Comparison of ENCODE assay signal across 8 cellular contexts in genomic region chr14:102930138-102930752, GRCh38. TPM values are rescaled to one million over a fixed set of nuclear protein-coding genes. Genes with fewer than 3 reads are reported as not detected.
DNase-seq lines count a peak whose midpoint lies in the region; ATAC-seq and TF ChIP-seq lines count a peak whose summit lies in the region.
"Had no signal": no experiment of that assay in that cellular context is flagged by ENCODE, and none has a peak within 500 bp of the region (broad histone marks: within the 10 kb centered on the region; RNA-seq: fewer than 3 reads in every experiment).

No MANE protein-coding gene starts in this region.

- H3K27me3 Mint-ChIP-seq in Calu3 (ENCODE audit: unreplicated experiment): no peaks in the 10 kb centered on the region
- H3K27me3 Mint-ChIP-seq in progenitor cell of endocrine pancreas: peaks cover 21% of the 10 kb centered on the region

- H3K4me1 ChIP-seq in IMR-90 (ENCODE audit: control insufficient read depth, insufficient read depth, low read length): peaks cover 13% of the 10 kb centered on the region
- peaks cover 4 to 34% of the 10 kb centered on the region in 2 donors for H3K4me1 ChIP-seq in esophagus (ENCODE audit: control insufficient read depth in 2 of 2, insufficient read depth in 2 of 2, low read length in 1 of 2)

- peaks cover 0 to 5% of the 10 kb centered on the region in 2 experiments; a peak in 1 of 4 replicates for H3K79me1 ChIP-seq in IMR-90 (ENCODE audit: low read depth in 1 of 2, low read length in 2 of 2)

- H2BK5ac ChIP-seq in IMR-90 (ENCODE audit: low read depth, low read length, poor library complexity, severe bottlenecking): no peak overlapping the region

- no peak overlapping the region for H2BK20ac ChIP-seq in IMR-90 (ENCODE audit: low read depth, low read length)

- no peak overlapping the region for H3K56ac ChIP-seq in IMR-90 (ENCODE audit: extremely low read depth, insufficient read depth, low read length)

- POLR2A ChIA-PET in IMR-90 (lab: Charles Lee; ENCODE audit: unreplicated experiment): no interaction called here

- H3K4me2 ChIP-seq in IMR-90 (ENCODE audit: low read depth, low read length): no peak overlapping the region

- no peak overlapping the region for H4K5ac ChIP-seq in IMR-90 (ENCODE audit: low read depth, low read length)

- no peak overlapping the region for H3K27ac Mint-ChIP-seq in Calu3 (ENCODE audit: unreplicated experiment)
- H3K27ac Mint-ChIP-seq in progenitor cell of endocrine pancreas: no peak overlapping the region

- H2BK120ac ChIP-seq in IMR-90 (ENCODE audit: low read depth, low read length): no peak overlapping the region

- H3K36me3 Mint-ChIP-seq in Calu3 (ENCODE audit: insufficient read depth, unreplicated experiment) (peaks cover 75% of the 10 kb centered on the region), progenitor cell of endocrine pancreas (ENCODE audit: insufficient read depth) (peaks cover 9% of the 10 kb centered on the region)

- H3K27me3 ChIP-seq in IMR-90 (ENCODE audit: control insufficient read depth, insufficient read depth, low read length) (peaks cover 49% of the 10 kb centered on the region), esophagus (ENCODE audit: control insufficient read depth in 1 of 2, insufficient read depth in 2 of 2, low read length in 2 of 2) (peaks cover 0 to 12% of the 10 kb centered on the region in 2 donors)

- H3K27ac ChIP-seq in IMR-90 (ENCODE audit: insufficient read depth, low read length): no peak overlapping the region
- H3K27ac ChIP-seq in esophagus (ENCODE audit: low read depth in 2 of 2, low read length in 1 of 2): no peak overlapping the region

- H3K4ac ChIP-seq in IMR-90 (ENCODE audit: low read depth, low read length): no peak overlapping the region

- peaks cover 14% of the 10 kb centered on the region for H4K20me1 ChIP-seq in IMR-90 (ENCODE audit: insufficient read depth, low read length)

- H3K9me1 ChIP-seq in IMR-90 (ENCODE audit: insufficient read depth, low read length): 0 out of 2 replicates have a peak, but pooled peaks cover 7% of the 10 kb centered on the region

- H3K23ac ChIP-seq in IMR-90 (ENCODE audit: low read depth, low read length): no peak overlapping the region

- CTCF ChIA-PET in Calu3 (lab: Charles Lee): interaction anchor here (0.6 kb wide), 1 partner anchor 17 kb away, joined by 3 read pairs; no protein-coding TSS in a partner anchor
- CTCF ChIA-PET in IMR-90 (lab: Yijun Ruan, JAX): no interaction called here

- H3K4me3 Mint-ChIP-seq in Calu3 (ENCODE audit: low read depth, unreplicated experiment) (peak overlapping the region; percentile 54), progenitor cell of endocrine pancreas (ENCODE audit: low read depth) (no peak overlapping the region)

- H2AK5ac ChIP-seq in IMR-90 (ENCODE audit: low read depth, low read length): no peak overlapping the region

- intact Hi-C loops in Calu3 (cut with micrococcal nuclease; ENCODE audit: unreplicated experiment): no loop called here
- intact Hi-C loops in IMR-90 (cut with micrococcal nuclease): no loop called here

- H3K4me1 Mint-ChIP-seq in Calu3 (ENCODE audit: low read depth, unreplicated experiment): peaks cover 9% of the 10 kb centered on the region
- peaks cover 2% of the 10 kb centered on the region for H3K4me1 Mint-ChIP-seq in progenitor cell of endocrine pancreas (ENCODE audit: low read depth)

- TF ChIP-seq POLR2A in IMR-90 (IDR thresholded peaks at IDR 0.05; ENCODE audit: low read depth, low read length): no peak

- H3K9me3 ChIP-seq in IMR-90 (ENCODE audit: control insufficient read depth, insufficient read depth, low read length) (0 out of 2 replicates have a peak, but pooled peaks cover 5% of the 10 kb centered on the region), esophagus (ENCODE audit: control insufficient read depth in 2 of 2, insufficient read depth in 1 of 2, low read depth in 1 of 2, low read length in 1 of 2) (no peaks in the 10 kb centered on the region)

- H2BK15ac ChIP-seq in IMR-90 (ENCODE audit: low read depth, low read length): no peak overlapping the region

- H3K36me3 ChIP-seq in IMR-90 (ENCODE audit: control insufficient read depth, insufficient read depth, low read length) (peaks cover 22% of the 10 kb centered on the region), esophagus (ENCODE audit: control insufficient read depth in 2 of 2, insufficient read depth in 2 of 2, low read length in 1 of 2) (peaks cover 0 to 25% of the 10 kb centered on the region in 2 donors)

- BruUV-seq in Calu3 (replicated peaks; lab: Mats Ljungman, UMichigan): no TSS peak
- BruUV-seq in IMR-90 (replicated peaks; lab: Mats Ljungman, UMichigan): no TSS peak

- DNase-seq in Calu3: no peak
- DNase-seq in IMR-90: no peak
- DNase-seq in progenitor cell of endocrine pancreas (ENCODE audit: low spot score, unreplicated experiment): peak; percentile 51
- no peak for DNase-seq in effector CD4-positive, alpha-beta T cell
- no peak for DNase-seq in NCI-H1694 (lab: John Stamatoyannopoulos, UW)
- DNase-seq in ACHN: no peak
- DNase-seq: foreskin melanocyte had no signal

- H2AFZ ChIP-seq in IMR-90 (replicated peaks; ENCODE audit: low read length, poor library complexity): peak overlapping the region; percentile 51

- H3K4me3 ChIP-seq in IMR-90 (ENCODE audit: insufficient read depth, low read depth, low read length) (no peak overlapping the region), esophagus (ENCODE audit: low read depth in 1 of 2, low read length in 2 of 2) (peak overlapping the region; percentile 54 to 61)

- 9% methylated on average over 26 of the region's 74 CpGs; no CpG with 5 or more reads in 1 of the 2 experiments for whole genome bisulfite sequencing in IMR-90 (ENCODE audit: extremely low coverage in 2 of 2, insufficient read length in 1 of 2), 2 experiments
- 9 to 10% methylated on average over 58 to 74 of the region's 74 CpGs for WGBS in esophagus, 2 donors

- H4K8ac ChIP-seq in IMR-90 (ENCODE audit: low read depth in 2 of 2, low read length in 2 of 2): no peak overlapping the region

- H3K14ac ChIP-seq in IMR-90 (replicated peaks; ENCODE audit: low read depth, low read length): no peak overlapping the region

- ATAC-seq in IMR-90 (ENCODE audit: low read depth): peak; percentile 24

- TF ChIP-seq RAD21 in IMR-90 (IDR thresholded peaks at IDR 0.05; ENCODE audit: low read length): no peak

- H4K91ac ChIP-seq in IMR-90 (ENCODE audit: insufficient read depth, low read depth, low read length): no peak overlapping the region

- H3K18ac ChIP-seq in IMR-90 (ENCODE audit: low read depth, low read length): no peak overlapping the region

- H3K9ac ChIP-seq in IMR-90 (ENCODE audit: low read depth, low read length): no peak overlapping the region

- TF ChIP-seq CTCF in Calu3 (IDR thresholded peaks at IDR 0.05; ENCODE audit: unreplicated experiment): no peak
- no peak for TF ChIP-seq CTCF in IMR-90 (conservative IDR thresholded peaks at IDR 0.05; ENCODE audit: low read depth, low read length)
- peak; percentile 41 for TF ChIP-seq CTCF in progenitor cell of endocrine pancreas (IDR thresholded peaks at IDR 0.05; ENCODE audit: unreplicated experiment)

- in situ Hi-C loops in IMR-90 (cut with MboI; ENCODE audit: low sequenced_read_pairs) (no loop called here), ACHN (cut with HindIII; ENCODE audit: low pct_ligation_motif_present, low pct_unique_long_range_greater_than_20kb, low sequenced_read_pairs) (no loop called here)

- H3K9me3 Mint-ChIP-seq in Calu3 (ENCODE audit: low read depth, unreplicated experiment) (no peaks in the 10 kb centered on the region), progenitor cell of endocrine pancreas (ENCODE audit: low read depth) (no peaks in the 10 kb centered on the region)

- dilution Hi-C loops in IMR-90 (cut with HindIII; ENCODE audit: low sequenced_read_pairs, unreplicated experiment): no loop called here

- no peak overlapping the region for H2AK9ac ChIP-seq in IMR-90 (replicated peaks; ENCODE audit: low read depth, low read length, poor library complexity)

TF ChIP-seq in IMR-90, 13 proteins besides CTCF, POLR2A, EP300 and RAD21:
- TF ChIP-seq RCOR1 (IDR thresholded peaks at IDR 0.05; ENCODE audit: insufficient replicate concordance, low read length) (no peak), NFE2L2 (IDR thresholded peaks at IDR 0.05; ENCODE audit: low read depth, low read length) (no peak), ELK1 (IDR thresholded peaks at IDR 0.05; ENCODE audit: borderline replicate concordance, low read depth, low read length) (no peak), RFX5 (IDR thresholded peaks at IDR 0.05; ENCODE audit: low read depth, low read length) (no peak), BHLHE40 (IDR thresholded peaks at IDR 0.05; ENCODE audit: low read depth, low read length) (no peak), CHD1 (IDR thresholded peaks at IDR 0.05; ENCODE audit: low read depth, low read length) (no peak), MAFK (IDR thresholded peaks at IDR 0.05; ENCODE audit: low read depth, low read length) (no peak), USF2 (IDR thresholded peaks at IDR 0.05; ENCODE audit: low read depth, low read length) (no peak), FOS (IDR thresholded peaks at IDR 0.05; ENCODE audit: low read depth, low read length) (no peak)

RNA-seq across cellular contexts. Expression of gene AMN, which starts 7.8 kb away (rescaled TPM):
- total RNA-seq in Calu3 (2022) (13.7 and 17.0 TPM in 2 replicates), IMR-90 (2012; rRNA removed) (under 0.01 TPM in 1 of 2 replicates, not detected in the other), progenitor cell of endocrine pancreas (2.5 and 3.0 TPM in 2 replicates)
- polyA plus RNA-seq in IMR-90 (2012; rRNA removed) (0.11 and 0.24 TPM in 2 replicates), esophagus (10 to 100 TPM; 11.8 to 13.8 TPM)
- polyA plus RNA-seq in IMR-90 (2012; cell fraction: cytosol; rRNA removed): 0.08 and 0.37 TPM in 2 replicates
- polyA plus RNA-seq in IMR-90 (2012; cell fraction: nucleus; rRNA removed; ENCODE audit: low replicate concordance): 0.95 and 3.4 TPM in 2 replicates
